13 cellular contexts compared by ENCODE assay signal in genomic region chr15:31350771-31351170, GRCh38. TPM values are rescaled to one million over a fixed set of nuclear protein-coding genes. Genes with fewer than 3 reads are reported as not detected.
DNase-seq lines count a peak whose midpoint lies in the region; ATAC-seq and TF ChIP-seq lines count a peak whose summit lies in the region.
"Had no signal": no experiment of that assay in that cellular context is flagged by ENCODE, and none has a peak within 500 bp of the region (broad histone marks: within the 10 kb centered on the region; RNA-seq: fewer than 3 reads in every experiment).

No MANE protein-coding gene starts in this region.

- POLR2A ChIA-PET in WTC11 (lab: Charles Lee) = no interaction called here

- DNase-seq in T-helper 2 cell treated with Interferon-gamma antibody and Interleukin-4, amounts not matched to agents 5 μg/mL and 100 μg/mL, for 36 hours (ENCODE audit: low spot score) = no peak
- no peak for DNase-seq in T-helper 2 cell
- DNase-seq in WTC11 (ENCODE audit: low spot score) = no peak
- no peak for DNase-seq in glutamatergic neuron
- DNase-seq in stimulated activated naive B cell treated with anti-CD40 and anti-IgM and Interleukin-4, amounts not matched to agents 10 μg/mL and 1 μg/mL and 100 μg/mL, for 72 hours = no peak
- DNase-seq in ACHN = no peak
- DNase-seq in iPS-NIHi7 (ENCODE audit: extremely low spot score) = no peak
- DNase-seq in glomerular visceral epithelial cell (ENCODE audit: extremely low spot score) = no peak
- DNase-seq: DMS79, H7, NCI-H1092, NCI-H510A treated with DMSO at 0.1 percent for 48 hours, SHP77 had no signal

- peaks cover 55% of the 10 kb centered on the region for H3K36me3 Mint-ChIP-seq in T-helper 2 cell treated with Interferon-gamma antibody and Interleukin-4, amounts not matched to agents 5 μg/mL and 100 μg/mL, for 36 hours (ENCODE audit: low read depth)
- H3K36me3 Mint-ChIP-seq in WTC11 (no peaks in the 10 kb centered on the region), glutamatergic neuron (ENCODE audit: unreplicated experiment) (no peaks in the 10 kb centered on the region)
- H3K36me3 Mint-ChIP-seq in stimulated activated naive B cell treated with anti-CD40 and anti-IgM and Interleukin-4, amounts not matched to agents 10 μg/mL and 1 μg/mL and 100 μg/mL, for 72 hours = peaks cover 46 to 59% of the 10 kb centered on the region in 2 donors

- TF ChIP-seq CTCF in WTC11 (IDR thresholded peaks at IDR 0.05) (no peak), glutamatergic neuron (IDR thresholded peaks at IDR 0.05; ENCODE audit: partially characterized antibody, unreplicated experiment) (no peak)

- peak overlapping the region; percentile 76 for H3K4me3 Mint-ChIP-seq in T-helper 2 cell treated with Interferon-gamma antibody and Interleukin-4, amounts not matched to agents 5 μg/mL and 100 μg/mL, for 36 hours
- H3K4me3 Mint-ChIP-seq in WTC11 (no peak overlapping the region), glutamatergic neuron (ENCODE audit: unreplicated experiment) (peak overlapping the region; percentile 38)
- peak overlapping the region in 1 of 2 donors; percentile 45 for H3K4me3 Mint-ChIP-seq in stimulated activated naive B cell treated with anti-CD40 and anti-IgM and Interleukin-4, amounts not matched to agents 10 μg/mL and 1 μg/mL and 100 μg/mL, for 72 hours

- no peaks in the 10 kb centered on the region for H3K9me3 Mint-ChIP-seq in T-helper 2 cell treated with Interferon-gamma antibody and Interleukin-4, amounts not matched to agents 5 μg/mL and 100 μg/mL, for 36 hours
- H3K9me3 Mint-ChIP-seq in WTC11 (no peaks in the 10 kb centered on the region), glutamatergic neuron (ENCODE audit: unreplicated experiment) (peaks cover 25% of the 10 kb centered on the region)
- H3K9me3 Mint-ChIP-seq in stimulated activated naive B cell treated with anti-CD40 and anti-IgM and Interleukin-4, amounts not matched to agents 10 μg/mL and 1 μg/mL and 100 μg/mL, for 72 hours = no peaks in the 10 kb centered on the region

- no peak for ATAC-seq in WTC11
- no peak for ATAC-seq in stimulated activated naive B cell treated with anti-CD40 and anti-IgM and Interleukin-4, amounts not matched to agents 10 μg/mL and 1 μg/mL and 100 μg/mL, for 72 hours (replicated peaks)

- CTCF ChIA-PET in WTC11 (lab: Charles Lee) = no interaction called here

- peaks cover 79% of the 10 kb centered on the region for H3K4me1 Mint-ChIP-seq in T-helper 2 cell treated with Interferon-gamma antibody and Interleukin-4, amounts not matched to agents 5 μg/mL and 100 μg/mL, for 36 hours (ENCODE audit: low read depth)
- peaks cover 40% of the 10 kb centered on the region for H3K4me1 Mint-ChIP-seq in WTC11
- H3K4me1 Mint-ChIP-seq in glutamatergic neuron (ENCODE audit: low read depth, unreplicated experiment) = peaks cover 56% of the 10 kb centered on the region
- H3K4me1 Mint-ChIP-seq in stimulated activated naive B cell treated with anti-CD40 and anti-IgM and Interleukin-4, amounts not matched to agents 10 μg/mL and 1 μg/mL and 100 μg/mL, for 72 hours = peaks cover 81 to 100% of the 10 kb centered on the region in 2 donors

- in situ Hi-C loops in ACHN (cut with HindIII; ENCODE audit: low pct_ligation_motif_present, low pct_unique_long_range_greater_than_20kb, low sequenced_read_pairs) = no loop called here

- H3K27ac Mint-ChIP-seq in T-helper 2 cell treated with Interferon-gamma antibody and Interleukin-4, amounts not matched to agents 5 μg/mL and 100 μg/mL, for 36 hours = peak overlapping the region; percentile 94
- H3K27ac Mint-ChIP-seq in WTC11 (peak overlapping the region; percentile 74), glutamatergic neuron (ENCODE audit: unreplicated experiment) (no peak overlapping the region)
- H3K27ac Mint-ChIP-seq in stimulated activated naive B cell treated with anti-CD40 and anti-IgM and Interleukin-4, amounts not matched to agents 10 μg/mL and 1 μg/mL and 100 μg/mL, for 72 hours = peak overlapping the region; percentile 82

- H3K27me3 Mint-ChIP-seq in T-helper 2 cell treated with Interferon-gamma antibody and Interleukin-4, amounts not matched to agents 5 μg/mL and 100 μg/mL, for 36 hours (ENCODE audit: low read depth) = no peaks in the 10 kb centered on the region
- no peaks in the 10 kb centered on the region for H3K27me3 Mint-ChIP-seq in WTC11 (ENCODE audit: low read depth)
- peaks cover 14% of the 10 kb centered on the region for H3K27me3 Mint-ChIP-seq in glutamatergic neuron (ENCODE audit: unreplicated experiment)
- H3K27me3 Mint-ChIP-seq in stimulated activated naive B cell treated with anti-CD40 and anti-IgM and Interleukin-4, amounts not matched to agents 10 μg/mL and 1 μg/mL and 100 μg/mL, for 72 hours = no peaks in the 10 kb centered on the region

TF ChIP-seq in WTC11, 78 proteins besides CTCF, POLR2A, EP300 and RAD21 (continues in another document):
- TF ChIP-seq, protein P1, sequence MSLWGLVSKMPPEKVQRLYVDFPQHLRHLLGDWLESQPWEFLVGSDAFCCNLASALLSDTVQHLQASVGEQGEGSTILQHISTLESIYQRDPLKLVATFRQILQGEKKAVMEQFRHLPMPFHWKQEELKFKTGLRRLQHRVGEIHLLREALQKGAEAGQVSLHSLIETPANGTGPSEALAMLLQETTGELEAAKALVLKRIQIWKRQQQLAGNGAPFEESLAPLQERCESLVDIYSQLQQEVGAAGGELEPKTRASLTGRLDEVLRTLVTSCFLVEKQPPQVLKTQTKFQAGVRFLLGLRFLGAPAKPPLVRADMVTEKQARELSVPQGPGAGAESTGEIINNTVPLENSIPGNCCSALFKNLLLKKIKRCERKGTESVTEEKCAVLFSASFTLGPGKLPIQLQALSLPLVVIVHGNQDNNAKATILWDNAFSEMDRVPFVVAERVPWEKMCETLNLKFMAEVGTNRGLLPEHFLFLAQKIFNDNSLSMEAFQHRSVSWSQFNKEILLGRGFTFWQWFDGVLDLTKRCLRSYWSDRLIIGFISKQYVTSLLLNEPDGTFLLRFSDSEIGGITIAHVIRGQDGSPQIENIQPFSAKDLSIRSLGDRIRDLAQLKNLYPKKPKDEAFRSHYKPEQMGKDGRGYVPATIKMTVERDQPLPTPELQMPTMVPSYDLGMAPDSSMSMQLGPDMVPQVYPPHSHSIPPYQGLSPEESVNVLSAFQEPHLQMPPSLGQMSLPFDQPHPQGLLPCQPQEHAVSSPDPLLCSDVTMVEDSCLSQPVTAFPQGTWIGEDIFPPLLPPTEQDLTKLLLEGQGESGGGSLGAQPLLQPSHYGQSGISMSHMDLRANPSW (CRISPR knock-in tag; conservative IDR thresholded peaks at IDR 0.05; ENCODE audit: low read depth) = no peak
- TF ChIP-seq ATF1 (CRISPR knock-in tag; IDR thresholded peaks at IDR 0.05) = no peak
- TF ChIP-seq, protein P2, sequence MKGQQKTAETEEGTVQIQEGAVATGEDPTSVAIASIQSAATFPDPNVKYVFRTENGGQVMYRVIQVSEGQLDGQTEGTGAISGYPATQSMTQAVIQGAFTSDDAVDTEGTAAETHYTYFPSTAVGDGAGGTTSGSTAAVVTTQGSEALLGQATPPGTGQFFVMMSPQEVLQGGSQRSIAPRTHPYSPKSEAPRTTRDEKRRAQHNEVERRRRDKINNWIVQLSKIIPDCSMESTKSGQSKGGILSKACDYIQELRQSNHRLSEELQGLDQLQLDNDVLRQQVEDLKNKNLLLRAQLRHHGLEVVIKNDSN (CRISPR knock-in tag; IDR thresholded peaks at IDR 0.05) = no peak
- no peak for TF ChIP-seq OVOL2 (CRISPR knock-in tag; IDR thresholded peaks at IDR 0.05; ENCODE audit: borderline replicate concordance)
- no peak for TF ChIP-seq SOX15 (CRISPR knock-in tag; IDR thresholded peaks at IDR 0.05)
- TF ChIP-seq, protein P3, sequence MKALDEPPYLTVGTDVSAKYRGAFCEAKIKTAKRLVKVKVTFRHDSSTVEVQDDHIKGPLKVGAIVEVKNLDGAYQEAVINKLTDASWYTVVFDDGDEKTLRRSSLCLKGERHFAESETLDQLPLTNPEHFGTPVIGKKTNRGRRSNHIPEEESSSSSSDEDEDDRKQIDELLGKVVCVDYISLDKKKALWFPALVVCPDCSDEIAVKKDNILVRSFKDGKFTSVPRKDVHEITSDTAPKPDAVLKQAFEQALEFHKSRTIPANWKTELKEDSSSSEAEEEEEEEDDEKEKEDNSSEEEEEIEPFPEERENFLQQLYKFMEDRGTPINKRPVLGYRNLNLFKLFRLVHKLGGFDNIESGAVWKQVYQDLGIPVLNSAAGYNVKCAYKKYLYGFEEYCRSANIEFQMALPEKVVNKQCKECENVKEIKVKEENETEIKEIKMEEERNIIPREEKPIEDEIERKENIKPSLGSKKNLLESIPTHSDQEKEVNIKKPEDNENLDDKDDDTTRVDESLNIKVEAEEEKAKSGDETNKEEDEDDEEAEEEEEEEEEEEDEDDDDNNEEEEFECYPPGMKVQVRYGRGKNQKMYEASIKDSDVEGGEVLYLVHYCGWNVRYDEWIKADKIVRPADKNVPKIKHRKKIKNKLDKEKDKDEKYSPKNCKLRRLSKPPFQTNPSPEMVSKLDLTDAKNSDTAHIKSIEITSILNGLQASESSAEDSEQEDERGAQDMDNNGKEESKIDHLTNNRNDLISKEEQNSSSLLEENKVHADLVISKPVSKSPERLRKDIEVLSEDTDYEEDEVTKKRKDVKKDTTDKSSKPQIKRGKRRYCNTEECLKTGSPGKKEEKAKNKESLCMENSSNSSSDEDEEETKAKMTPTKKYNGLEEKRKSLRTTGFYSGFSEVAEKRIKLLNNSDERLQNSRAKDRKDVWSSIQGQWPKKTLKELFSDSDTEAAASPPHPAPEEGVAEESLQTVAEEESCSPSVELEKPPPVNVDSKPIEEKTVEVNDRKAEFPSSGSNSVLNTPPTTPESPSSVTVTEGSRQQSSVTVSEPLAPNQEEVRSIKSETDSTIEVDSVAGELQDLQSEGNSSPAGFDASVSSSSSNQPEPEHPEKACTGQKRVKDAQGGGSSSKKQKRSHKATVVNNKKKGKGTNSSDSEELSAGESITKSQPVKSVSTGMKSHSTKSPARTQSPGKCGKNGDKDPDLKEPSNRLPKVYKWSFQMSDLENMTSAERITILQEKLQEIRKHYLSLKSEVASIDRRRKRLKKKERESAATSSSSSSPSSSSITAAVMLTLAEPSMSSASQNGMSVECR (CRISPR knock-in tag; IDR thresholded peaks at IDR 0.05; ENCODE audit: borderline replicate concordance) = no peak
- no peak for TF ChIP-seq JAZF1 (CRISPR knock-in tag; IDR thresholded peaks at IDR 0.05)
- no peak for TF ChIP-seq ZBTB21 (CRISPR knock-in tag; IDR thresholded peaks at IDR 0.05; ENCODE audit: borderline replicate concordance)
- TF ChIP-seq MAX (CRISPR knock-in tag; IDR thresholded peaks at IDR 0.05) = no peak
- TF ChIP-seq GABPB1 (CRISPR knock-in tag; IDR thresholded peaks at IDR 0.05) = no peak

RNA-seq across cellular contexts. Expression of gene KLF13, which starts 24.1 kb away (rescaled TPM):
- total RNA-seq in WTC11 (2021) (36.9 to 38.1 TPM (median 37.2 TPM) in 3 replicates), glutamatergic neuron (ENCODE audit: unreplicated experiment) (141 TPM)
